ENCODE assay signal across 8 cellular contexts in the genomic region with DNA sequence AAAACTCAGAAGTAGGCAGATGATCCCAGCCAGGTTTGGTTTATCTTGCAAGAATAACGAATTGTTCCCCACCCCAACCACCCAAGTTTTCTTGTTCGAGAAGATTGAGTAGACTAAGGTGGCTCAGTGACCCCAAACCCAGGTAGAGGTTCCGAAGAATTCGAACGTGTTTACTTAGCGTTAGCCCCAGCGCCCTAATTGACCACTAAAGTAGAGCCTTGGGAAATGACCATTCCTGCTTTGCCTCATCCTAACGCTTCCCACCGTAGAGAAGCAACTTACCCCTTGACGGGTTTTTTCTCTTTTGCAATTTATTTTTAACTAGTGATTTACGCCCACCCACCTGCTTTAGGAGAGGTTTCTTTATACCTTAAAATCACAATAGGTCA. TPM values are rescaled to one million over a fixed set of nuclear protein-coding genes. Genes with fewer than 3 reads are reported as not detected.
DNase-seq lines count a peak whose midpoint lies in the region; ATAC-seq and TF ChIP-seq lines count a peak whose summit lies in the region.

No MANE protein-coding gene starts in this region.

- H3K4me3 Mint-ChIP-seq in activated naive CD8-positive, alpha-beta T cell treated with anti-CD3 and anti-CD28 coated beads for 36 hours = peak overlapping the region; percentile 87

- H3K36me3 ChIP-seq in H7 (replicated peaks; ENCODE audit: control insufficient read depth, insufficient read depth, low read length) = no peaks in the 10 kb centered on the region
- H3K36me3 ChIP-seq in spleen = peaks cover 0 to 23% (median 0%) of the 10 kb centered on the region in 6 donors

- intact Hi-C loops in spleen (cut with DNase I; ENCODE audit: low total_unique reads) = loop anchor here (5.0 kb wide), 1 partner anchor 343 kb away; no protein-coding TSS in a partner anchor

- H3K4me1 Mint-ChIP-seq in activated naive CD8-positive, alpha-beta T cell treated with anti-CD3 and anti-CD28 coated beads for 36 hours = peaks cover 31% of the 10 kb centered on the region

- H3K27ac Mint-ChIP-seq in activated naive CD8-positive, alpha-beta T cell treated with anti-CD3 and anti-CD28 coated beads for 36 hours = peak overlapping the region; percentile 84

- POLR2A ChIA-PET in GM10248 (lab: Yijun Ruan, JAX) = no interaction called here

- H3K4me1 ChIP-seq in spleen = peaks cover 21 to 60% (median 34%) of the 10 kb centered on the region in 6 donors

- peak overlapping the region; percentile 91 to 98 (median 98) for H3K27ac ChIP-seq in spleen

- no peak for ATAC-seq in GM21576 (IDR thresholded peaks at IDR 0.05; ENCODE audit: unreplicated experiment)

- TF ChIP-seq CTCF in spleen (IDR thresholded peaks at IDR 0.05 in 8 of 11, conservative IDR thresholded peaks at IDR 0.05 in 3 of 11) (no peak), GM10248 (IDR thresholded peaks at IDR 0.05; ENCODE audit: control extremely low read depth, extremely low read depth, low read depth, missing control alignments) (no peak)

- CTCF ChIA-PET in GM10248 (lab: Yijun Ruan, JAX) = interaction anchor here (1.0 to 5.6 kb wide), 5 partner anchors 10 to 344 kb away, joined by 3 to 63 read pairs (median 7); a partner anchor contains a TSS

- H3K4me3 ChIP-seq in H7 (ENCODE audit: insufficient read depth, low read depth, low read length) = peak overlapping the region; percentile 99
- peak overlapping the region; percentile 97 for H3K4me3 ChIP-seq in iPS-18c (ENCODE audit: insufficient read depth, low read depth, low read length)
- peak overlapping the region; percentile 61 to 88 (median 78) for H3K4me3 ChIP-seq in spleen

- H3K27me3 ChIP-seq in H7 (ENCODE audit: control insufficient read depth, insufficient read depth, low read length) (no peaks in the 10 kb centered on the region), spleen (replicated peaks in 1 of 7) (no peaks in the 10 kb centered on the region)

- H3K36me3 Mint-ChIP-seq in activated naive CD8-positive, alpha-beta T cell treated with anti-CD3 and anti-CD28 coated beads for 36 hours = peaks cover 1% of the 10 kb centered on the region

- DNase-seq in A172 (ENCODE audit: low spot score) = peak; percentile 21
- no peak for DNase-seq in H7
- no peak for DNase-seq in activated naive CD8-positive, alpha-beta T cell treated with anti-CD3 and anti-CD28 coated beads for 36 hours
- DNase-seq in spleen = no peak
- no peak for DNase-seq in GM10248 (ENCODE audit: extremely low spot score)
- no peak for DNase-seq in NCI-H2227 treated with DMSO at 0.1 percent for 48 hours (lab: John Stamatoyannopoulos, UW)

- no peaks in the 10 kb centered on the region for H3K9me3 Mint-ChIP-seq in activated naive CD8-positive, alpha-beta T cell treated with anti-CD3 and anti-CD28 coated beads for 36 hours

- 1 to 3% (median 2%) methylated on average over 11 of the region's 11 CpGs for WGBS in spleen, 5 donors

- TF ChIP-seq POLR2A in spleen (IDR thresholded peaks at IDR 0.05) = no peak

- H3K9me3 ChIP-seq in iPS-18c (ENCODE audit: control insufficient read depth, insufficient read depth, low read length) (no peaks in the 10 kb centered on the region), spleen (no peaks in the 10 kb centered on the region)

- H3K27me3 Mint-ChIP-seq in activated naive CD8-positive, alpha-beta T cell treated with anti-CD3 and anti-CD28 coated beads for 36 hours = peaks cover 3% of the 10 kb centered on the region

RNA-seq across cellular contexts. Expression of a gene that starts 0.9 kb away (rescaled TPM):
- 45.2 and 46.7 TPM in 2 replicates for total RNA-seq in A172 (2014; rRNA removed; shearing (Covaris generic))
- 41.3 and 52.9 TPM in 2 replicates for total RNA-seq in H7 (2014; rRNA removed; shearing (Covaris generic))
- total RNA-seq in activated naive CD8-positive, alpha-beta T cell treated with anti-CD3 and anti-CD28 coated beads for 36 hours = 10 to 100 TPM; 28.6 to 29.7 TPM
- total RNA-seq in spleen = 10 to 100 TPM; 22.7 to 34.5 (median 27.5) TPM
- 1 to 10 TPM; 7.3 to 9.0 (median 7.7) TPM for polyA plus RNA-seq in spleen
